ENCODE assay signal across 7 cellular contexts in the genomic region with DNA sequence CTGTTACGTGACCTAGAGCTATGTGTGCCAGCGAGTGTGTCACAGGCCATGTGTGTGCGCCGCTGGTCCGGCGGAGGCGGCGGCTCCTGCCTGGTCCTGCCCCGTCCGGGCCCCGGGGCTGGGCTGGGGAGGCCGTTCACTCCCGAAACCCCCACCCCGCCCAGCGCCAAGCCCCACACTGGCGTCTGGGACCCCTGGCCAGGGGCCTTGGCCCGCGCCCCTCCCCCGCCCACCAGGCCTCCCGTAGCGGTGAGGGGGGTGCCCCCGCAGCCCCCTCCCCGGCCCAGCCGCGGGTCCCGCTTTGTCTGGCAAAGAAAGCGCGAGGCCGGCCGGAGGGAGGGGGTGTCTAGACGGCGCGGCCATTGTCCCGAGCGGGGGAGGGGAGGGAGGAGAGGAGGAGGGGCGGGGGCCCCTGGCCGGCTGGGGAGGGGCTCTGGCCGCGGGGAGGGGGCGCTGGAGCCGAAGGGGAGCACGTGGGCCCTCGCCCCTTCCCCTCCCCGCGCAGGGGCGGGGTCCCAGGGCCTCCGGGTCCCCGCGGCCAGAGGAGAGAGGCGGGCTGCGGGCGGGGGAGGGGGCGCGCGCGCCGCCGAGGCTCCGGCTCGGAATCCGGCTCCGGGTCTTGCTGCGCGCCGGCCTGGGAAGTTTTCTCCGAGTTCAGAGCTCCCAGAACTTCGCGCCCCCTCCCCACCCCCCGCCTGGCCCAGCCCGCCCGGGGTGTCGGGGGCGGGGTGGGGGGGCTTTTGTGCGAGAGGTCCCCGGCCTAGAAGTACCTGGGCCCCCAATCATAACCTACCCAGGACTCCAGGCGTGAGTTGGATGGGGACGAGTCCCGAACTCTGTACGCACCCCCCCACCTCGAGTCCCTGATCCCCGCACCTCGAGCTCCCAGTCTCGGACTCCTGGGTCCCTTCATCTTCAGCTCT. TPM values are rescaled to one million over a fixed set of nuclear protein-coding genes. Genes with fewer than 3 reads are reported as not detected.
DNase-seq lines count a peak whose midpoint lies in the region; ATAC-seq and TF ChIP-seq lines count a peak whose summit lies in the region.

No MANE protein-coding gene starts in this region.

- H3K9ac ChIP-seq in iPS-15b (ENCODE audit: low read depth, low read length), result peak overlapping the region; percentile 79

- H3K9me3 Mint-ChIP-seq in activated naive CD8-positive, alpha-beta T cell treated with anti-CD3 and anti-CD28 coated beads for 36 hours, result no peaks in the 10 kb centered on the region
- no peaks in the 10 kb centered on the region for H3K9me3 Mint-ChIP-seq in stimulated activated naive CD8-positive, alpha-beta T cell treated with anti-CD3 and anti-CD28 coated beads, Interleukin-15, amount 100 ng/mL, for 72 hours

- no peak for DNase-seq in HFF-Myc (ENCODE audit: extremely low read depth, low read depth)
- no peak for DNase-seq in activated naive CD8-positive, alpha-beta T cell treated with anti-CD3 and anti-CD28 coated beads for 36 hours
- no peak for DNase-seq in stimulated activated naive CD8-positive, alpha-beta T cell treated with anti-CD3 and anti-CD28 coated beads, Interleukin-15, amount 100 ng/mL, for 72 hours
- no peak for DNase-seq in UCSD-AML1 (lab: John Stamatoyannopoulos, UW; ENCODE audit: unreplicated experiment)
- no peak for DNase-seq in inferior parietal cortex (ENCODE audit: extremely low spot score)

- ATAC-seq in stimulated activated naive CD8-positive, alpha-beta T cell treated with anti-CD3 and anti-CD28 coated beads, Interleukin-15, amount 100 ng/mL, for 72 hours, result peak; percentile 9
- no peak for ATAC-seq in GM19467 (IDR thresholded peaks at IDR 0.05; ENCODE audit: unreplicated experiment)

- no peak for TF ChIP-seq CTCF in HFF-Myc (IDR thresholded peaks at IDR 0.05; ENCODE audit: low read depth, low read length, missing control alignments)

- no peaks in the 10 kb centered on the region for H3K36me3 Mint-ChIP-seq in activated naive CD8-positive, alpha-beta T cell treated with anti-CD3 and anti-CD28 coated beads for 36 hours

- peak overlapping the region; percentile 23 for H3K4me3 Mint-ChIP-seq in activated naive CD8-positive, alpha-beta T cell treated with anti-CD3 and anti-CD28 coated beads for 36 hours
- peak overlapping the region; percentile 36 to 73 for H3K4me3 Mint-ChIP-seq in stimulated activated naive CD8-positive, alpha-beta T cell treated with anti-CD3 and anti-CD28 coated beads, Interleukin-15, amount 100 ng/mL, for 72 hours

- H3K4me3 ChIP-seq in HFF-Myc (replicated peaks; ENCODE audit: low read depth, low read length) (peak overlapping the region; percentile 49), iPS-15b (ENCODE audit: low read depth, low read length) (peak overlapping the region; percentile 91)

- H3K27me3 ChIP-seq in iPS-15b (ENCODE audit: control insufficient read depth, insufficient read depth, low read length), result no peaks in the 10 kb centered on the region

- H3K36me3 ChIP-seq in iPS-15b (ENCODE audit: control insufficient read depth, insufficient read depth, low read length), result peaks cover 5% of the 10 kb centered on the region

- H3K4me1 Mint-ChIP-seq in activated naive CD8-positive, alpha-beta T cell treated with anti-CD3 and anti-CD28 coated beads for 36 hours, result peaks cover 8% of the 10 kb centered on the region
- H3K4me1 Mint-ChIP-seq in stimulated activated naive CD8-positive, alpha-beta T cell treated with anti-CD3 and anti-CD28 coated beads, Interleukin-15, amount 100 ng/mL, for 72 hours, result peaks cover 14% of the 10 kb centered on the region

- no peak overlapping the region for H3K27ac Mint-ChIP-seq in activated naive CD8-positive, alpha-beta T cell treated with anti-CD3 and anti-CD28 coated beads for 36 hours
- no peak overlapping the region for H3K27ac Mint-ChIP-seq in stimulated activated naive CD8-positive, alpha-beta T cell treated with anti-CD3 and anti-CD28 coated beads, Interleukin-15, amount 100 ng/mL, for 72 hours

- peaks cover 63% of the 10 kb centered on the region for H3K27me3 Mint-ChIP-seq in activated naive CD8-positive, alpha-beta T cell treated with anti-CD3 and anti-CD28 coated beads for 36 hours
- H3K27me3 Mint-ChIP-seq in stimulated activated naive CD8-positive, alpha-beta T cell treated with anti-CD3 and anti-CD28 coated beads, Interleukin-15, amount 100 ng/mL, for 72 hours, result peaks cover 74% of the 10 kb centered on the region

- no peaks in the 10 kb centered on the region for H3K9me3 ChIP-seq in iPS-15b (ENCODE audit: control insufficient read depth, insufficient read depth, low read length)

- H3K4me1 ChIP-seq in iPS-15b (ENCODE audit: control insufficient read depth, insufficient read depth, low read length), result peaks cover 8% of the 10 kb centered on the region

RNA-seq across cellular contexts. Expression of a gene that starts 0.9 kb away (rescaled TPM):
- total RNA-seq in activated naive CD8-positive, alpha-beta T cell treated with anti-CD3 and anti-CD28 coated beads for 36 hours, result under 1 TPM in 1 of 2 experiments, not detected in 1; 0.12 TPM

RNA-seq across cellular contexts. Expression of a gene that starts 32.3 kb away (rescaled TPM):
- total RNA-seq in activated naive CD8-positive, alpha-beta T cell treated with anti-CD3 and anti-CD28 coated beads for 36 hours, result not detected
